In genomic region chr16:86554917-86555762, GRCh38 we compare ENCODE assay signal across 8 cellular contexts. TPM values are rescaled to one million over a fixed set of nuclear protein-coding genes. Genes with fewer than 3 reads are reported as not detected.
DNase-seq lines count a peak whose midpoint lies in the region; ATAC-seq, FAIRE-seq and TF ChIP-seq lines count a peak whose summit lies in the region.

A gene with protein sequence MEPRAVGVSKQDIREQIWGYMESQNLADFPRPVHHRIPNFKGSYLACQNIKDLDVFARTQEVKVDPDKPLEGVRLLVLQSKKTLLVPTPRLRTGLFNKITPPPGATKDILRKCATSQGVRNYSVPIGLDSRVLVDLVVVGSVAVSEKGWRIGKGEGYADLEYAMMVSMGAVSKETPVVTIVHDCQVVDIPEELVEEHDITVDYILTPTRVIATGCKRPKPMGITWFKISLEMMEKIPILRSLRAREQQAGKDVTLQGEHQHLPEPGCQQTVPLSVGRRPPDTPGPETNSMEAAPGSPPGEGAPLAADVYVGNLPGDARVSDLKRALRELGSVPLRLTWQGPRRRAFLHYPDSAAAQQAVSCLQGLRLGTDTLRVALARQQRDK (minus strand): TSS chr16:86555235. CDS start chr16:86555184, 51 bp downstream.

- H3K9me3 Mint-ChIP-seq in astrocyte (ENCODE audit: unreplicated experiment) = no peaks in the 10 kb centered on the region

- peaks cover 11% of the 10 kb centered on the region for H3K27me3 Mint-ChIP-seq in astrocyte (ENCODE audit: low read depth, unreplicated experiment)

- peak within 1 kb of the TSS; percentile 91 for H3K4me2 ChIP-seq in astrocyte (ENCODE audit: low read length)

- peaks cover 12% of the 10 kb centered on the region for H3K4me1 ChIP-seq in astrocyte (ENCODE audit: insufficient read depth, low read length)
- peaks cover 23% of the 10 kb centered on the region for H3K4me1 ChIP-seq in vagina

- intact Hi-C loops in vagina (cut with DNase I) = no loop called here

- FAIRE-seq in GM18507 (lab: Jason Lieb, UNC) (peak; percentile 91), astrocyte (lab: Jason Lieb, UNC) (no peak)

- no peaks in the 10 kb centered on the region for H3K4me1 Mint-ChIP-seq in astrocyte (ENCODE audit: low read depth, unreplicated experiment)

- H3K9me3 ChIP-seq in astrocyte (ENCODE audit: insufficient read depth, low read depth, low read length) = no peaks in the 10 kb centered on the region
- H3K9me3 ChIP-seq in vagina = no peaks in the 10 kb centered on the region

- H4K20me1 ChIP-seq in astrocyte (ENCODE audit: insufficient read depth, low read length) = no peaks in the 10 kb centered on the region

- H3K4me3 ChIP-seq in astrocyte (ENCODE audit: insufficient read depth, low read depth, low read length) (peak within 1 kb of the TSS; percentile 93), vagina (peak within 1 kb of the TSS; percentile 80 to 91)

- TF ChIP-seq POLR2A in vagina (IDR thresholded peaks at IDR 0.05) = peak in 1 of 2 donors; percentile 67

- peaks cover 2% of the 10 kb centered on the region for H3K36me3 Mint-ChIP-seq in astrocyte (ENCODE audit: low read depth, unreplicated experiment)

- H3K27me3 ChIP-seq in astrocyte (ENCODE audit: insufficient read depth, low read length) (no peaks in the 10 kb centered on the region), vagina (no peaks in the 10 kb centered on the region)

- no peak for TF ChIP-seq CTCF in astrocyte (IDR thresholded peaks at IDR 0.05; ENCODE audit: insufficient read depth, low read depth, low read length)
- TF ChIP-seq CTCF in vagina (IDR thresholded peaks at IDR 0.05) = no peak

- peak within 1 kb of the TSS; percentile 95 for H3K4me3 Mint-ChIP-seq in astrocyte (ENCODE audit: unreplicated experiment)

- H3K9ac ChIP-seq in astrocyte (ENCODE audit: low read length) = peak within 1 kb of the TSS; percentile 98

- H3K36me3 ChIP-seq in astrocyte (ENCODE audit: insufficient read depth, low read length) (peaks cover 4% of the 10 kb centered on the region), vagina (peaks cover 0 to under 1% of the 10 kb centered on the region in 2 donors)

- H3K79me2 ChIP-seq in astrocyte (ENCODE audit: insufficient read depth, low read length) = peaks cover 21% of the 10 kb centered on the region

- DNase-seq in GM18507 (ENCODE audit: extremely low spot score, insufficient read length, low read depth) (peak; percentile 99), NCI-H2029 (lab: John Stamatoyannopoulos, UW) (peak; percentile 62), T-helper 22 cell (ENCODE audit: low read depth) (peak; percentile 86), astrocyte (ENCODE audit: low read depth) (peak; percentile 76), hepatic stellate cell (ENCODE audit: low spot score) (peak; percentile 100), renal cortical epithelial cell (ENCODE audit: low read depth) (peak; percentile 65), vagina (ENCODE audit: extremely low spot score in 2 of 2) (peak in 1 of 2 donors; percentile 92)

- peak within 1 kb of the TSS; percentile 97 for H2AFZ ChIP-seq in astrocyte (ENCODE audit: low read depth, low read length)

- peak within 1 kb of the TSS; percentile 93 for H3K27ac Mint-ChIP-seq in astrocyte (ENCODE audit: unreplicated experiment)

- ATAC-seq in HG02943 (IDR thresholded peaks at IDR 0.05; ENCODE audit: low read depth, unreplicated experiment) = peak; percentile 78

- peak within 1 kb of the TSS; percentile 89 for H3K27ac ChIP-seq in astrocyte (ENCODE audit: low read depth, low read length)
- H3K27ac ChIP-seq in vagina = peak within 1 kb of the TSS; percentile 87

RNA-seq across cellular contexts. Expression of the gene that starts here (rescaled TPM):
- total RNA-seq in astrocyte = 15.6 and 16.5 TPM in 2 replicates
- total RNA-seq in renal cortical epithelial cell = 7.5 and 18.5 TPM in 2 replicates
- 20.4 TPM for total RNA-seq in vagina
